Comparison of ENCODE assay signal across 11 cellular contexts in genomic region chrX:21658746-21659145, GRCh38. TPM values are rescaled to one million over a fixed set of nuclear protein-coding genes. Genes with fewer than 3 reads are reported as not detected.
DNase-seq lines count a peak whose midpoint lies in the region; ATAC-seq and TF ChIP-seq lines count a peak whose summit lies in the region.
"Had no signal": no experiment of that assay in that cellular context is flagged by ENCODE, and none has a peak within 500 bp of the region (broad histone marks: within the 10 kb centered on the region; RNA-seq: fewer than 3 reads in every experiment).

No MANE protein-coding gene starts in this region.

- peak in 1 of 2 donors; percentile 8 for TF ChIP-seq POLR2A in gastrocnemius medialis (IDR thresholded peaks at IDR 0.05)

- H3K4me1 Mint-ChIP-seq in activated CD4-positive, alpha-beta memory T cell treated with anti-CD3 and anti-CD28 coated beads for 36 hours (ENCODE audit: low read depth): peaks cover 6% of the 10 kb centered on the region
- H3K4me1 Mint-ChIP-seq in effector memory CD8-positive, alpha-beta T cell (ENCODE audit: low read depth in 2 of 2): no peaks in the 10 kb centered on the region
- no peaks in the 10 kb centered on the region for H3K4me1 Mint-ChIP-seq in stimulated activated effector memory CD8-positive, alpha-beta T cell treated with anti-CD3 and anti-CD28 coated beads, Interleukin-12 subunit alpha, Interleukin-12 subunit beta, amount 100 ng/mL, for 72 hours

- intact Hi-C loops in activated CD4-positive, alpha-beta memory T cell treated with anti-CD3 and anti-CD28 coated beads for 36 hours (cut with micrococcal nuclease): no loop called here
- intact Hi-C loops in head of caudate nucleus (cut with DNase I): no loop called here
- intact Hi-C loops in gastrocnemius medialis (cut with DNase I; ENCODE audit: low total_unique reads): loop anchor here (5.0 kb wide), 2 partner anchors 79 to 284 kb away; partner anchors contain the start of gene SMS

- peak overlapping the region; percentile 48 to 57 (median 54) for H3K4me3 ChIP-seq in gastrocnemius medialis
- H3K4me3 ChIP-seq: hepatocyte had no signal

- no peak overlapping the region for H3K27ac Mint-ChIP-seq in activated CD4-positive, alpha-beta memory T cell treated with anti-CD3 and anti-CD28 coated beads for 36 hours
- no peak overlapping the region for H3K27ac Mint-ChIP-seq in effector memory CD8-positive, alpha-beta T cell
- no peak overlapping the region for H3K27ac Mint-ChIP-seq in stimulated activated effector memory CD8-positive, alpha-beta T cell treated with anti-CD3 and anti-CD28 coated beads, Interleukin-12 subunit alpha, Interleukin-12 subunit beta, amount 100 ng/mL, for 72 hours

- H3K9me3 ChIP-seq in gastrocnemius medialis: no peaks in the 10 kb centered on the region

- H3K27me3 ChIP-seq in gastrocnemius medialis: no peaks in the 10 kb centered on the region
- H3K27me3 ChIP-seq: hepatocyte had no signal

- no peaks in the 10 kb centered on the region for H3K36me3 ChIP-seq in gastrocnemius medialis

- CTCF ChIA-PET in activated CD4-positive, alpha-beta memory T cell treated with anti-CD3 and anti-CD28 coated beads for 36 hours (lab: Charles Lee): no interaction called here

- POLR2A ChIA-PET in activated CD4-positive, alpha-beta memory T cell treated with anti-CD3 and anti-CD28 coated beads for 36 hours (lab: Charles Lee): no interaction called here

- peak; percentile 35 for DNase-seq in activated CD4-positive, alpha-beta memory T cell treated with anti-CD3 and anti-CD28 coated beads for 36 hours
- peak in 23 of 42 donors; percentile 2 to 50 (median 25) for DNase-seq in head of caudate nucleus
- peak; percentile 45 to 73 for DNase-seq in gastrocnemius medialis
- no peak for DNase-seq in effector memory CD8-positive, alpha-beta T cell
- DNase-seq in stimulated activated effector memory CD8-positive, alpha-beta T cell treated with anti-CD3 and anti-CD28 coated beads, Interleukin-12 subunit alpha, Interleukin-12 subunit beta, amount 100 ng/mL, for 72 hours (ENCODE audit: low spot score in 2 of 2): no peak

- H3K27me3 Mint-ChIP-seq in activated CD4-positive, alpha-beta memory T cell treated with anti-CD3 and anti-CD28 coated beads for 36 hours: no peaks in the 10 kb centered on the region
- H3K27me3 Mint-ChIP-seq in effector memory CD8-positive, alpha-beta T cell: peaks cover 0 to 15% of the 10 kb centered on the region in 2 donors

- H3K4me3 Mint-ChIP-seq in activated CD4-positive, alpha-beta memory T cell treated with anti-CD3 and anti-CD28 coated beads for 36 hours: peak overlapping the region; percentile 60
- no peak overlapping the region for H3K4me3 Mint-ChIP-seq in effector memory CD8-positive, alpha-beta T cell
- no peak overlapping the region for H3K4me3 Mint-ChIP-seq in stimulated activated effector memory CD8-positive, alpha-beta T cell treated with anti-CD3 and anti-CD28 coated beads, Interleukin-12 subunit alpha, Interleukin-12 subunit beta, amount 100 ng/mL, for 72 hours

- H3K36me3 Mint-ChIP-seq in activated CD4-positive, alpha-beta memory T cell treated with anti-CD3 and anti-CD28 coated beads for 36 hours: peaks cover 1% of the 10 kb centered on the region
- no peaks in the 10 kb centered on the region for H3K36me3 Mint-ChIP-seq in effector memory CD8-positive, alpha-beta T cell (ENCODE audit: insufficient read depth)
- H3K36me3 Mint-ChIP-seq in stimulated activated effector memory CD8-positive, alpha-beta T cell treated with anti-CD3 and anti-CD28 coated beads, Interleukin-12 subunit alpha, Interleukin-12 subunit beta, amount 100 ng/mL, for 72 hours: no peaks in the 10 kb centered on the region

- H3K4me1 ChIP-seq in gastrocnemius medialis: peaks cover 0 to 23% of the 10 kb centered on the region in 2 donors

- in situ Hi-C loops in gastrocnemius medialis (cut with MboI; ENCODE audit: low sequenced_read_pairs in 4 of 4): no loop called here

- H3K9me3 Mint-ChIP-seq in activated CD4-positive, alpha-beta memory T cell treated with anti-CD3 and anti-CD28 coated beads for 36 hours: no peaks in the 10 kb centered on the region
- H3K9me3 Mint-ChIP-seq in effector memory CD8-positive, alpha-beta T cell: no peaks in the 10 kb centered on the region
- H3K9me3 Mint-ChIP-seq in stimulated activated effector memory CD8-positive, alpha-beta T cell treated with anti-CD3 and anti-CD28 coated beads, Interleukin-12 subunit alpha, Interleukin-12 subunit beta, amount 100 ng/mL, for 72 hours: no peaks in the 10 kb centered on the region

- H3K27ac ChIP-seq in gastrocnemius medialis: peak overlapping the region; percentile 92 to 95 (median 93)
- H3K27ac ChIP-seq: hepatocyte, KMS-11 had no signal

- peak; percentile 38 for ATAC-seq in GM21447 (IDR thresholded peaks at IDR 0.05; ENCODE audit: unreplicated experiment)
- peak; percentile 68 to 69 for ATAC-seq in gastrocnemius medialis
- no peak for ATAC-seq in GM18858 (IDR thresholded peaks at IDR 0.05; ENCODE audit: unreplicated experiment)
- no peak for ATAC-seq in effector memory CD8-positive, alpha-beta T cell (replicated peaks)
- no peak for ATAC-seq in stimulated activated effector memory CD8-positive, alpha-beta T cell treated with anti-CD3 and anti-CD28 coated beads, Interleukin-12 subunit alpha, Interleukin-12 subunit beta, amount 100 ng/mL, for 72 hours
- ATAC-seq in HG02938 (IDR thresholded peaks at IDR 0.05; ENCODE audit: unreplicated experiment): no peak

- no peak for TF ChIP-seq CTCF in gastrocnemius medialis (IDR thresholded peaks at IDR 0.05 in 4 of 5, conservative IDR thresholded peaks at IDR 0.05 in 1 of 5)

RNA-seq across cellular contexts. Expression of gene KLHL34, which starts 0.6 kb away (rescaled TPM):
- total RNA-seq in activated CD4-positive, alpha-beta memory T cell treated with anti-CD3 and anti-CD28 coated beads for 36 hours: under 1 TPM; 0.70 to 0.71 TPM
- total RNA-seq in gastrocnemius medialis: 1 to 10 TPM; 2.2 to 6.2 (median 3.4) TPM
- total RNA-seq: bronchial epithelial cell, hepatocyte had no signal

Comparison
In these comparisons a context has a peak if more than half of its experiments do, and no peak if none do; other contexts are left out.
1. ATAC-seq: peak in GM21447 (single experiment) and gastrocnemius medialis (2 of 2); none in GM18858 (single experiment), effector memory CD8-positive, alpha-beta T cell (single experiment), stimulated activated effector memory CD8-positive, alpha-beta T cell treated with anti-CD3 and anti-CD28 coated beads, Interleukin-12 subunit alpha, Interleukin-12 subunit beta, amount 100 ng/mL, for 72 hours (single experiment) and HG02938 (single experiment).
2. DNase-seq: peak in activated CD4-positive, alpha-beta memory T cell treated with anti-CD3 and anti-CD28 coated beads for 36 hours (single experiment), head of caudate nucleus (23 of 42) and gastrocnemius medialis (2 of 2); none in effector memory CD8-positive, alpha-beta T cell (0 of 3) and stimulated activated effector memory CD8-positive, alpha-beta T cell treated with anti-CD3 and anti-CD28 coated beads, Interleukin-12 subunit alpha, Interleukin-12 subunit beta, amount 100 ng/mL, for 72 hours (0 of 2).